Comparison of ENCODE assay signal across 8 cellular contexts in the genomic region with DNA sequence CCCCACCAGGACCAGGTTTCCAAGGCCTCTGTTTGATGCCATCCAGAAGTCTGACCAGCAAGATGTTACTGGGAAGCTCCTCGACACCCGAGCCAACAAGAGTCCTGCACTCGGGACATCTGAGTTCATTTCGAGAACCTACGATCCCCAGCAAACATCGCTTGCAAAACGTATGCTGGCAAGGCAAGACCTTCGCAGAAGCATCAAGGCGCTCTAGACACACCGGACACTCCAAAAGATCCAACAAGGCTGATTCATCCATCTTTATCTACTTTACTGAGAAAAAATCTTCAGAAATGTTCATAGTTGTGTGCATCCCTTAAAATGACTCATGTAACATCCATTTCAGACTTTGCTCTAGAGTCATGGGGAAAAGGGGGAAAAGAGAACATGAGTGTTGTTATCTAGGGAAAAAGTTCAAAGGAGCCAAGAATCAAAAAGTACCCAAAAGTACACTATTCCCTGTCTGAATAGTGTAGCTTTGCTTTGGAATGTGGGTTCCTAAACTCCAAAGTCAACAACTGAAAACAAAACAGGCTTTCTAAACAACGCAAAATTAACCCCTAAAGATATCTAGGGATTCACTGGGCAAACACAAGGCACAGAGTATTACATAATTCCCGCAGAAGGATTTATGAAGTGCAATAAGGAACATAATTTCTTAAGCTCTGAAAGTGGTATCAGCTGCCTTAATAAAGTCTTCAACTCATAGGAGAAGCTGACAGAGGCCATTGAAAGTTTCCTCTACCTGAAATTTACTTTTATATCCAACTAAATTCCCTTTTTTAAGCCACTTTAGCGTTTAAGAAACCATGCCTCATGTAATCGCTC. TPM values are rescaled to one million over a fixed set of nuclear protein-coding genes. Genes with fewer than 3 reads are reported as not detected.
DNase-seq lines count a peak whose midpoint lies in the region; ATAC-seq and TF ChIP-seq lines count a peak whose summit lies in the region.

No MANE protein-coding gene starts in this region.

- DNase-seq in NOMO-1 treated with DMSO at 0.1 percent for 48 hours (lab: John Stamatoyannopoulos, UW; ENCODE audit: unreplicated experiment): peak; percentile 6
- no peak for DNase-seq in NOMO-1 treated with dmso at 0.1 percent for 144 hours (lab: John Stamatoyannopoulos, UW; ENCODE audit: unreplicated experiment)
- no peak for DNase-seq in T-helper 17 cell
- peak; percentile 17 for DNase-seq in glutamatergic neuron
- DNase-seq in skeletal muscle cell (ENCODE audit: low read depth): no peak
- no peak for DNase-seq in KG1 (lab: John Stamatoyannopoulos, UW)

- H3K36me3 Mint-ChIP-seq in T-helper 17 cell (ENCODE audit: low read depth) (peaks cover 2% of the 10 kb centered on the region), glutamatergic neuron (ENCODE audit: unreplicated experiment) (peaks cover 9% of the 10 kb centered on the region)

- ATAC-seq in T-helper 17 cell: no peak
- ATAC-seq in HG03565 (IDR thresholded peaks at IDR 0.05; ENCODE audit: unreplicated experiment): no peak
- no peak for ATAC-seq in HG02840 (IDR thresholded peaks at IDR 0.05; ENCODE audit: low FRiP score, unreplicated experiment)

- peaks cover 12% of the 10 kb centered on the region for H3K9me3 Mint-ChIP-seq in glutamatergic neuron (ENCODE audit: unreplicated experiment)

- H3K4me3 Mint-ChIP-seq in T-helper 17 cell: peak overlapping the region; percentile 2
- peak overlapping the region; percentile 89 for H3K4me3 Mint-ChIP-seq in glutamatergic neuron (ENCODE audit: unreplicated experiment)

- H3K9me3 ChIP-seq in T-helper 17 cell (ENCODE audit: control insufficient read depth, low read length, poor library complexity, severe bottlenecking): peaks cover 3% of the 10 kb centered on the region

- no peak overlapping the region for H3K27ac Mint-ChIP-seq in T-helper 17 cell
- H3K27ac Mint-ChIP-seq in glutamatergic neuron (ENCODE audit: unreplicated experiment): peak overlapping the region; percentile 11

- no peak for TF ChIP-seq CTCF in glutamatergic neuron (IDR thresholded peaks at IDR 0.05; ENCODE audit: partially characterized antibody, unreplicated experiment)

- H3K27me3 Mint-ChIP-seq in T-helper 17 cell: peaks cover 44% of the 10 kb centered on the region
- peaks cover 3% of the 10 kb centered on the region for H3K27me3 Mint-ChIP-seq in glutamatergic neuron (ENCODE audit: unreplicated experiment)

- peaks cover 3% of the 10 kb centered on the region for H3K4me1 Mint-ChIP-seq in T-helper 17 cell
- peaks cover 31% of the 10 kb centered on the region for H3K4me1 Mint-ChIP-seq in glutamatergic neuron (ENCODE audit: low read depth, unreplicated experiment)

- H3K4me3 ChIP-seq in skeletal muscle cell (ENCODE audit: low read depth, low read length): peak overlapping the region; percentile 95

RNA-seq across cellular contexts. Expression of a gene that starts 1.6 kb away (rescaled TPM):
- total RNA-seq in T-helper 17 cell (under 1 TPM; 0.16 to 0.42 TPM), glutamatergic neuron (ENCODE audit: unreplicated experiment) (35.2 TPM)

Comparison
In these comparisons a context has a peak if more than half of its experiments do, and no peak if none do; other contexts are left out.
1. DNase-seq: peak in NOMO-1 treated with DMSO at 0.1 percent for 48 hours (single experiment) and glutamatergic neuron (single experiment); none in NOMO-1 treated with dmso at 0.1 percent for 144 hours (single experiment), T-helper 17 cell (0 of 3), skeletal muscle cell (single experiment) and KG1 (single experiment).
2. RNA of a gene that starts 1.6 kb away (total RNA-seq): 35.2 TPM in glutamatergic neuron (single experiment); 0.16 to 0.42 TPM in T-helper 17 cell; every median in the first group is over 10 times any median in the second.